Comparison of ENCODE assay signal across 20 cellular contexts in the genomic region with DNA sequence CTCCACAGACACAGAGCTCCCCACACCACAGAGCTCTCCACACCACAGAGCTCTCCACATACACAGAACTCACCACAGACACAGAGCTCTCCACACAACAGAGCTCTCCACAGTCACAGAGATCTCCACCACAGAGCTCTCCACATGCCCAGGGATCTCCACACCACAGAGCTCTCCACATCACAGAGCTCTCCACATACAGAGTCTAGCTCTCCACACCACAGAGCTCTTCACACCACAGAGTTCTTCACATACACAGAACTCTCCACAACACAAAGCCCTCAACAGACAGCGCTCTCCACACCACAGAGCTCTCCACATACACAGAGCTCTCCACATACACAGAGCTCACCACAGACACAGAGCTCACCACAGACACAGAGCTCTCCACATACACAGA. TPM values are rescaled to one million over a fixed set of nuclear protein-coding genes. Genes with fewer than 3 reads are reported as not detected.
A peak's percentile ranks its signal among the peaks of the same experiment; 100 is the strongest.
DNase-seq lines count a peak whose midpoint lies in the region; ATAC-seq and TF ChIP-seq lines count a peak whose summit lies in the region.
"Had no signal": no experiment of that assay in that cellular context is flagged by ENCODE, and none has a peak within 500 bp of the region (broad histone marks: within the 10 kb centered on the region; RNA-seq: fewer than 3 reads in every experiment).

No MANE protein-coding gene starts in this region.

- TF ChIP-seq CTCF in Caco-2 (IDR thresholded peaks at IDR 0.05; ENCODE audit: insufficient read depth in 1 of 2, low read depth in 1 of 2, low read length in 1 of 2, severe bottlenecking in 1 of 2, unreplicated experiment in 1 of 2) (no peak), brain microvascular endothelial cell (IDR thresholded peaks at IDR 0.05; ENCODE audit: low read depth, low read length, missing control alignments) (no peak)

- intact Hi-C loops in CD4-positive, alpha-beta memory T cell (cut with micrococcal nuclease), result no loop called here
- intact Hi-C loops in Caco-2 (cut with micrococcal nuclease; ENCODE audit: unreplicated experiment), result no loop called here

- peaks cover 0 to 4% (median 0%) of the 10 kb centered on the region in 8 donors for H3K9me3 Mint-ChIP-seq in CD4-positive, alpha-beta memory T cell
- H3K9me3 Mint-ChIP-seq in Caco-2 (ENCODE audit: unreplicated experiment), result peaks cover 11% of the 10 kb centered on the region
- H3K9me3 Mint-ChIP-seq in activated T-cell treated with anti-CD3 and anti-CD28 coated beads, Interleukin-2, amount 50 U/mL, for 72 hours, result no peaks in the 10 kb centered on the region
- H3K9me3 Mint-ChIP-seq in natural killer cell treated with Interleukin-12 subunit alpha and Interleukin-12 subunit beta and Interleukin-15 and Interleukin-18, amount 100 ng/mL, for 72 hours, result peaks cover 7% of the 10 kb centered on the region
- H3K9me3 Mint-ChIP-seq: activated naive CD4-positive, alpha-beta T cell treated with anti-CD3 and anti-CD28 coated beads for 36 hours; CD4-positive, CD25-positive, alpha-beta regulatory T cell; mesothelial cell of epicardium had no signal

- no peaks in the 10 kb centered on the region for H3K9me3 ChIP-seq in CD4-positive, alpha-beta memory T cell (ENCODE audit: control insufficient read depth in 1 of 2, low read length in 2 of 2)
- no peaks in the 10 kb centered on the region for H3K9me3 ChIP-seq in Caco-2
- H3K9me3 ChIP-seq: ascending aorta, vagina had no signal

- peak overlapping the region in 5 of 7 donors; percentile 11 to 87 (median 62) for H3K27ac Mint-ChIP-seq in CD4-positive, alpha-beta memory T cell
- H3K27ac Mint-ChIP-seq in Caco-2 (ENCODE audit: unreplicated experiment), result peak overlapping the region; percentile 90
- no peak overlapping the region for H3K27ac Mint-ChIP-seq in activated T-cell treated with anti-CD3 and anti-CD28 coated beads, Interleukin-2, amount 50 U/mL, for 72 hours
- peak overlapping the region; percentile 22 to 38 for H3K27ac Mint-ChIP-seq in natural killer cell treated with Interleukin-12 subunit alpha and Interleukin-12 subunit beta and Interleukin-15 and Interleukin-18, amount 100 ng/mL, for 72 hours
- H3K27ac Mint-ChIP-seq: activated naive CD4-positive, alpha-beta T cell treated with anti-CD3 and anti-CD28 coated beads for 36 hours; mesothelial cell of epicardium had no signal

- no peak overlapping the region for H3K27ac ChIP-seq in CD4-positive, alpha-beta memory T cell (ENCODE audit: low read depth, low read length)
- H3K27ac ChIP-seq in brain microvascular endothelial cell, result no peak overlapping the region
- H3K27ac ChIP-seq: ascending aorta, PC-9, vagina had no signal

- peaks cover 49 to 63% (median 52%) of the 10 kb centered on the region in 4 donors for H3K4me1 Mint-ChIP-seq in CD4-positive, alpha-beta memory T cell
- peaks cover 71% of the 10 kb centered on the region for H3K4me1 Mint-ChIP-seq in Caco-2 (ENCODE audit: low read depth, unreplicated experiment)
- peaks cover 53% of the 10 kb centered on the region for H3K4me1 Mint-ChIP-seq in activated T-cell treated with anti-CD3 and anti-CD28 coated beads, Interleukin-2, amount 50 U/mL, for 72 hours (ENCODE audit: low read depth)
- peaks cover 58 to 62% of the 10 kb centered on the region in 2 donors for H3K4me1 Mint-ChIP-seq in natural killer cell treated with Interleukin-12 subunit alpha and Interleukin-12 subunit beta and Interleukin-15 and Interleukin-18, amount 100 ng/mL, for 72 hours (ENCODE audit: low read depth in 2 of 2)

- CTCF ChIA-PET in CD4-positive, alpha-beta memory T cell (lab: Charles Lee; ENCODE audit: partially characterized antibody), result interaction anchor here (1.5 to 5.7 kb wide), 3 partner anchors 18 to 723 kb away, joined by 7 to 65 read pairs (median 9); no protein-coding TSS in a partner anchor
- CTCF ChIA-PET in Caco-2 (lab: Charles Lee), result interaction anchor here (4.4 to 4.5 kb wide), 2 partner anchors 17 to 25 kb away, joined by 24 to 32 read pairs; no protein-coding TSS in a partner anchor

- no TSS peak for BruUV-seq in Caco-2 (replicated peaks; lab: Mats Ljungman, UMichigan)

- no peaks in the 10 kb centered on the region for H3K36me3 ChIP-seq in CD4-positive, alpha-beta memory T cell (ENCODE audit: insufficient read depth, low read length)
- H3K36me3 ChIP-seq in Caco-2 (ENCODE audit: control insufficient read depth, insufficient read depth, low read length) (peaks cover 2% of the 10 kb centered on the region; the same call in 1 of the 2 replicates), brain microvascular endothelial cell (replicated peaks) (no peaks in the 10 kb centered on the region)
- H3K36me3 ChIP-seq: ascending aorta, vagina had no signal

- in situ Hi-C loops in brain microvascular endothelial cell (cut with HindIII; ENCODE audit: low pct_ligation_motif_present, low sequenced_read_pairs), result no loop called here

- ATAC-seq in activated T-cell treated with anti-CD3 and anti-CD28 coated beads, Interleukin-2, amount 50 U/mL, for 72 hours (replicated peaks in 1 of 2), result peak; percentile 12 to 47
- ATAC-seq in natural killer cell treated with Interleukin-12 subunit alpha and Interleukin-12 subunit beta and Interleukin-15 and Interleukin-18, amount 100 ng/mL, for 72 hours, result peak in 1 of 2 donors; percentile 11
- ATAC-seq in GM21526 (IDR thresholded peaks at IDR 0.05; ENCODE audit: low FRiP score, unreplicated experiment), result no peak
- ATAC-seq: GM12878, left colon had no signal

- POLR2A ChIA-PET in CD4-positive, alpha-beta memory T cell (lab: Charles Lee; ENCODE audit: partially characterized antibody), result no interaction called here
- POLR2A ChIA-PET in Caco-2 (lab: Charles Lee), result interaction anchor here (1.0 kb wide), 1 partner anchor 55 kb away, joined by 3 read pairs; a partner anchor contains a TSS

- H3K36me3 Mint-ChIP-seq in CD4-positive, alpha-beta memory T cell, result no peaks in the 10 kb centered on the region
- H3K36me3 Mint-ChIP-seq in Caco-2 (ENCODE audit: insufficient read depth, unreplicated experiment), result peaks cover 30% of the 10 kb centered on the region
- H3K36me3 Mint-ChIP-seq in activated T-cell treated with anti-CD3 and anti-CD28 coated beads, Interleukin-2, amount 50 U/mL, for 72 hours (ENCODE audit: insufficient read depth in 2 of 2), result no peaks in the 10 kb centered on the region
- H3K36me3 Mint-ChIP-seq in natural killer cell treated with Interleukin-12 subunit alpha and Interleukin-12 subunit beta and Interleukin-15 and Interleukin-18, amount 100 ng/mL, for 72 hours, result no peaks in the 10 kb centered on the region
- H3K36me3 Mint-ChIP-seq: CD4-positive, CD25-positive, alpha-beta regulatory T cell; mesothelial cell of epicardium had no signal

- peaks cover 22 to 25% of the 10 kb centered on the region in 2 donors for H3K27me3 Mint-ChIP-seq in CD4-positive, alpha-beta memory T cell
- no peaks in the 10 kb centered on the region for H3K27me3 Mint-ChIP-seq in Caco-2 (ENCODE audit: insufficient read depth, unreplicated experiment)
- peaks cover 45% of the 10 kb centered on the region for H3K27me3 Mint-ChIP-seq in activated T-cell treated with anti-CD3 and anti-CD28 coated beads, Interleukin-2, amount 50 U/mL, for 72 hours (ENCODE audit: low read depth)
- peaks cover 46 to 49% of the 10 kb centered on the region in 2 donors for H3K27me3 Mint-ChIP-seq in natural killer cell treated with Interleukin-12 subunit alpha and Interleukin-12 subunit beta and Interleukin-15 and Interleukin-18, amount 100 ng/mL, for 72 hours

- H3K4me3 Mint-ChIP-seq in CD4-positive, alpha-beta memory T cell, result peak overlapping the region in 4 of 8 donors; percentile 7 to 60 (median 24)
- H3K4me3 Mint-ChIP-seq in Caco-2 (ENCODE audit: unreplicated experiment), result no peak overlapping the region
- H3K4me3 Mint-ChIP-seq in activated T-cell treated with anti-CD3 and anti-CD28 coated beads, Interleukin-2, amount 50 U/mL, for 72 hours, result no peak overlapping the region
- H3K4me3 Mint-ChIP-seq in natural killer cell treated with Interleukin-12 subunit alpha and Interleukin-12 subunit beta and Interleukin-15 and Interleukin-18, amount 100 ng/mL, for 72 hours, result peak overlapping the region; percentile 59
- H3K4me3 Mint-ChIP-seq: activated naive CD4-positive, alpha-beta T cell treated with anti-CD3 and anti-CD28 coated beads for 36 hours; CD4-positive, CD25-positive, alpha-beta regulatory T cell; mesothelial cell of epicardium had no signal

- H3K4me3 ChIP-seq in CD4-positive, alpha-beta memory T cell (ENCODE audit: low read length in 2 of 2), result no peak overlapping the region
- H3K4me3 ChIP-seq in Caco-2 (ENCODE audit: low read depth, low read length) (no peak overlapping the region), brain microvascular endothelial cell (ENCODE audit: low read depth, low read length) (no peak overlapping the region)
- H3K4me3 ChIP-seq: ascending aorta, GM12878, PC-9, vagina had no signal

- DNase-seq in CD4-positive, alpha-beta memory T cell, result peak in 3 of 5 donors; percentile 20 to 31 (median 27)
- no peak for DNase-seq in Caco-2
- no peak for DNase-seq in activated T-cell treated with anti-CD3 and anti-CD28 coated beads, Interleukin-2, amount 50 U/mL, for 72 hours
- no peak for DNase-seq in natural killer cell treated with Interleukin-12 subunit alpha and Interleukin-12 subunit beta and Interleukin-15 and Interleukin-18, amount 100 ng/mL, for 72 hours (ENCODE audit: low spot score)
- no peak for DNase-seq in brain microvascular endothelial cell
- no peak for DNase-seq in NCI-H510A (lab: John Stamatoyannopoulos, UW)
- DNase-seq: activated naive CD4-positive, alpha-beta T cell treated with anti-CD3 and anti-CD28 coated beads for 36 hours; DMS53; head of caudate nucleus; left colon; NCI-H187; PC-9; SIG-M5; stimulated activated CD4-positive, alpha-beta T cell treated with anti-CD3 and anti-CD28 coated beads, Interleukin-1b, Interleukin-23, amount 100 ng/mL, for 48 hours had no signal

- peaks cover 45% of the 10 kb centered on the region for H3K4me1 ChIP-seq in CD4-positive, alpha-beta memory T cell (ENCODE audit: insufficient read depth, low read length)
- peaks cover 70% of the 10 kb centered on the region for H3K4me1 ChIP-seq in Caco-2
- H3K4me1 ChIP-seq: ascending aorta, vagina had no signal

- no peaks in the 10 kb centered on the region for H3K27me3 ChIP-seq in CD4-positive, alpha-beta memory T cell (ENCODE audit: insufficient read depth, low read length)
- H3K27me3 ChIP-seq in Caco-2 (replicated peaks; ENCODE audit: control insufficient read depth, insufficient read depth, low read length), result no peaks in the 10 kb centered on the region
- peaks cover 2% of the 10 kb centered on the region for H3K27me3 ChIP-seq in brain microvascular endothelial cell (replicated peaks)
- H3K27me3 ChIP-seq: ascending aorta, vagina had no signal

RNA-seq across cellular contexts. Expression of a gene that starts 55.3 kb away (rescaled TPM):
- total RNA-seq in CD4-positive, alpha-beta memory T cell, result 10 to 100 TPM; 33.4 to 41.4 TPM
- 10 to 100 TPM; 11.0 to 11.9 TPM for polyA plus RNA-seq in CD4-positive, alpha-beta memory T cell
- 17.0 and 25.3 TPM in 2 replicates for total RNA-seq in Caco-2 (2022)
- 10 to 100 TPM; 30.5 to 37.9 TPM for total RNA-seq in activated T-cell treated with anti-CD3 and anti-CD28 coated beads, Interleukin-2, amount 50 U/mL, for 72 hours
- total RNA-seq in natural killer cell treated with Interleukin-12 subunit alpha and Interleukin-12 subunit beta and Interleukin-15 and Interleukin-18, amount 100 ng/mL, for 72 hours, result 10 to 100 TPM; 22.4 to 39.8 TPM

RNA-seq across cellular contexts. Expression of a gene that starts 55.3 kb away (rescaled TPM):
- total RNA-seq in CD4-positive, alpha-beta memory T cell, result 1 to 10 TPM; 4.6 to 6.9 TPM
- polyA plus RNA-seq in CD4-positive, alpha-beta memory T cell, result 1 to 10 TPM in 1 of 2 donors, under 1 TPM in 1; 0.56 to 1.5 TPM
- 2.4 and 2.6 TPM in 2 replicates for total RNA-seq in Caco-2 (2022)
- total RNA-seq in activated T-cell treated with anti-CD3 and anti-CD28 coated beads, Interleukin-2, amount 50 U/mL, for 72 hours, result 1 to 10 TPM; 1.7 to 2.7 TPM
- total RNA-seq in natural killer cell treated with Interleukin-12 subunit alpha and Interleukin-12 subunit beta and Interleukin-15 and Interleukin-18, amount 100 ng/mL, for 72 hours, result 1 to 10 TPM; 1.5 to 2.6 TPM

Comparison
In these comparisons a context has a peak if more than half of its experiments do, and no peak if none do; other contexts are left out.
1. DNase-seq: peak in CD4-positive, alpha-beta memory T cell (3 of 5); none in Caco-2 (0 of 2), activated T-cell treated with anti-CD3 and anti-CD28 coated beads, Interleukin-2, amount 50 U/mL, for 72 hours (0 of 2), natural killer cell treated with Interleukin-12 subunit alpha and Interleukin-12 subunit beta and Interleukin-15 and Interleukin-18, amount 100 ng/mL, for 72 hours (single experiment), brain microvascular endothelial cell (single experiment) and NCI-H510A (single experiment).